ENCODE assay signal across 1 cellular context in the genomic region with DNA sequence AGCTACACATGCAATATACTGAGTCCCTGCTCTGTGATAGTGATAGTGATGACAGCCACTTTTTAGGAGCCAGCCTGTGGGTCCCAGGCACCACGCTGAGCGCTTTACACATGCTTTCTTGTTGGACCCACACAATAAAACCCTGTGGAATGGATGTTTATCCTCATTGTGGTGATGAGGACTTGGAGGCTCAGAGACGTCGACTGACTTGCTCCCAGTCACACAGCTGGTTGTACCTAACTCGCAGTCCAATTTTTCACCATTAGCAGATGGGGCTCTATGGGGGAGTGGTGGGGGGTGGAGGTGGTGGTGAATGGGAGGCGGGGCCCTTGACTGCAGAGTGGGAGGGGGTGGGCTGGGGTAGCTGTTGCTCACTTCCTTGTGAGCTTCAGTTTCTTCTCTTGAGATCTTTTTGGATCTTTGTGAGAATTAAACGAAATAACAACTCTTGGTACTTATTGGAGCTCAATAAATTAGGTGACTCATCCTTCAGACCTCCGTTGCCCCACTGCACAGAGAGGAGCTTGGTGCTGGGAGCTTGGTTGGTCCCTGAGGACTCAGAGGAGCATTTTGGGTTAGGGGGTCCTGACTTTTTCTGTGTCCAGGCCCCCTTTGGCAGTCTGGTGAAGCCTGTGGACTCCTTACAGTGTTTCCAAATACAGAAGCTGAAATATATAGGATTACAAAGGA.
A peak's percentile ranks its signal among the peaks of the same experiment; 100 is the strongest.
TF ChIP-seq lines count a peak whose summit lies in the region.

No MANE protein-coding gene starts in this region.

TF ChIP-seq in K562, 482 proteins besides CTCF, POLR2A, EP300 and RAD21:
- TF ChIP-seq FUS (optimal IDR thresholded peaks at IDR 0.05; ENCODE audit: low read depth, low read length) (no peak), SRSF1 (IDR thresholded peaks at IDR 0.05; ENCODE audit: low read depth, low read length) (no peak), ZFP36 (IDR thresholded peaks at IDR 0.05; ENCODE audit: low read depth, low read length, partially characterized antibody) (peak; percentile 5)
- TF ChIP-seq, protein P1, sequence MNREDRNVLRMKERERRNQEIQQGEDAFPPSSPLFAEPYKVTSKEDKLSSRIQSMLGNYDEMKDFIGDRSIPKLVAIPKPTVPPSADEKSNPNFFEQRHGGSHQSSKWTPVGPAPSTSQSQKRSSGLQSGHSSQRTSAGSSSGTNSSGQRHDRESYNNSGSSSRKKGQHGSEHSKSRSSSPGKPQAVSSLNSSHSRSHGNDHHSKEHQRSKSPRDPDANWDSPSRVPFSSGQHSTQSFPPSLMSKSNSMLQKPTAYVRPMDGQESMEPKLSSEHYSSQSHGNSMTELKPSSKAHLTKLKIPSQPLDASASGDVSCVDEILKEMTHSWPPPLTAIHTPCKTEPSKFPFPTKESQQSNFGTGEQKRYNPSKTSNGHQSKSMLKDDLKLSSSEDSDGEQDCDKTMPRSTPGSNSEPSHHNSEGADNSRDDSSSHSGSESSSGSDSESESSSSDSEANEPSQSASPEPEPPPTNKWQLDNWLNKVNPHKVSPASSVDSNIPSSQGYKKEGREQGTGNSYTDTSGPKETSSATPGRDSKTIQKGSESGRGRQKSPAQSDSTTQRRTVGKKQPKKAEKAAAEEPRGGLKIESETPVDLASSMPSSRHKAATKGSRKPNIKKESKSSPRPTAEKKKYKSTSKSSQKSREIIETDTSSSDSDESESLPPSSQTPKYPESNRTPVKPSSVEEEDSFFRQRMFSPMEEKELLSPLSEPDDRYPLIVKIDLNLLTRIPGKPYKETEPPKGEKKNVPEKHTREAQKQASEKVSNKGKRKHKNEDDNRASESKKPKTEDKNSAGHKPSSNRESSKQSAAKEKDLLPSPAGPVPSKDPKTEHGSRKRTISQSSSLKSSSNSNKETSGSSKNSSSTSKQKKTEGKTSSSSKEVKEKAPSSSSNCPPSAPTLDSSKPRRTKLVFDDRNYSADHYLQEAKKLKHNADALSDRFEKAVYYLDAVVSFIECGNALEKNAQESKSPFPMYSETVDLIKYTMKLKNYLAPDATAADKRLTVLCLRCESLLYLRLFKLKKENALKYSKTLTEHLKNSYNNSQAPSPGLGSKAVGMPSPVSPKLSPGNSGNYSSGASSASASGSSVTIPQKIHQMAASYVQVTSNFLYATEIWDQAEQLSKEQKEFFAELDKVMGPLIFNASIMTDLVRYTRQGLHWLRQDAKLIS (CRISPR knock-in tag; IDR thresholded peaks at IDR 0.05), result no peak
